In the genomic region with DNA sequence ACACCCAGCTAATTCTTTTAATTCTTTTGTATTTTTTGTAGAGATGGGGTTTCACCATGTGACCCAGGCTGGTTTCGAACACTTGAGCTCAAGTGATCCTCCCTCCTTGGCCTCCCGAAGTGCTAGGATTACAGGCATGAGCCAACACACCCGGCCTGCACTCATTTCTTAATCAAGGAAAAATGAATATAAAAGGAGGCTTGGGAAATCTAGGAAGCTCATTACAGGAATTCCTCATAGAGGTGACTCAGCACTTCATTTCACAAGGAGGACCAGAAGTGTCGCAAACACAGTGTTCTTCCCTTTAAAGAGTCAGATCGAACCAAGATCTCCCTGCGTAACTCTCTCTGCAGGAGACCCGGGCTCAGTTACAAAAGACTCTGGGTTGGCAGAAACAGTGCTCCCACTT, we compare ENCODE assay signal across 10 cellular contexts. TPM values are rescaled to one million over a fixed set of nuclear protein-coding genes. Genes with fewer than 3 reads are reported as not detected.
DNase-seq lines count a peak whose midpoint lies in the region; ATAC-seq and TF ChIP-seq lines count a peak whose summit lies in the region.
"Had no signal": no experiment of that assay in that cellular context is flagged by ENCODE, and none has a peak within 500 bp of the region (broad histone marks: within the 10 kb centered on the region; RNA-seq: fewer than 3 reads in every experiment).

No MANE protein-coding gene starts in this region.

- H3K27me3 Mint-ChIP-seq in activated CD4-positive, alpha-beta T cell treated with anti-CD3 and anti-CD28 coated beads, Interleukin-2, amount 10 ng/mL, durations not matched to agents 7 days and 5 days, result no peaks in the 10 kb centered on the region
- H3K27me3 Mint-ChIP-seq: activated B cell treated with CpG ODN at 0.5 μM for 24 hours had no signal

- intact Hi-C loops in posterior vena cava (cut with DNase I), result no loop called here

- H2AK5ac ChIP-seq in neuronal stem cell (ENCODE audit: low read depth, low read length), result no peak overlapping the region

- H3K9ac ChIP-seq in neuronal stem cell (ENCODE audit: low read depth, low read length, poor library complexity), result no peak overlapping the region

- H2AFZ ChIP-seq in neuronal stem cell (ENCODE audit: low read length), result peak overlapping the region; percentile 53

- no peak overlapping the region for H4K91ac ChIP-seq in neuronal stem cell (ENCODE audit: low read depth, low read length, poor library complexity)

- H3K27ac Mint-ChIP-seq in activated CD4-positive, alpha-beta T cell treated with anti-CD3 and anti-CD28 coated beads, Interleukin-2, amount 10 ng/mL, durations not matched to agents 7 days and 5 days, result no peak overlapping the region
- H3K27ac Mint-ChIP-seq: activated B cell treated with CpG ODN at 0.5 μM for 24 hours had no signal

- peaks cover 4% of the 10 kb centered on the region for H3K9me3 Mint-ChIP-seq in activated CD4-positive, alpha-beta T cell treated with anti-CD3 and anti-CD28 coated beads, Interleukin-2, amount 10 ng/mL, durations not matched to agents 7 days and 5 days

- H3K23ac ChIP-seq in neuronal stem cell (ENCODE audit: low read depth, low read length, poor library complexity), result no peak overlapping the region

- peak; percentile 96 for DNase-seq in BJ (ENCODE audit: low read depth)
- DNase-seq in MV-4-11 (lab: John Stamatoyannopoulos, UW), result peak; percentile 81
- peak; percentile 49 for DNase-seq in epidermal melanocyte (ENCODE audit: insufficient read length, low spot score)
- no peak for DNase-seq in neuronal stem cell (ENCODE audit: low spot score)
- DNase-seq in activated CD4-positive, alpha-beta T cell treated with anti-CD3 and anti-CD28 coated beads, Interleukin-2, amount 10 ng/mL, durations not matched to agents 7 days and 5 days, result no peak
- DNase-seq in WERI-Rb-1, result no peak
- DNase-seq in posterior vena cava (ENCODE audit: low spot score), result no peak
- DNase-seq: activated B cell treated with CpG ODN at 0.5 μM for 24 hours had no signal

- H3K36me3 ChIP-seq in BJ (ENCODE audit: control insufficient read depth, insufficient read depth, low read length) (no peaks in the 10 kb centered on the region), neuronal stem cell (replicated peaks in 1 of 2; ENCODE audit: control insufficient read depth in 2 of 2, insufficient read depth in 2 of 2, low read length in 2 of 2) (no peaks in the 10 kb centered on the region), WERI-Rb-1 (no peaks in the 10 kb centered on the region)

- H3K18ac ChIP-seq in neuronal stem cell (ENCODE audit: low read length), result no peak overlapping the region

- no peaks in the 10 kb centered on the region for H3K36me3 Mint-ChIP-seq in activated CD4-positive, alpha-beta T cell treated with anti-CD3 and anti-CD28 coated beads, Interleukin-2, amount 10 ng/mL, durations not matched to agents 7 days and 5 days (ENCODE audit: low read depth)

- H3K4ac ChIP-seq in neuronal stem cell (ENCODE audit: low read length), result no peak overlapping the region

- H3K27me3 ChIP-seq in BJ (ENCODE audit: control insufficient read depth, insufficient read depth, low read length) (no peaks in the 10 kb centered on the region), neuronal stem cell (ENCODE audit: control insufficient read depth in 3 of 3, insufficient read depth in 3 of 3, low read depth in 1 of 3, low read length in 3 of 3) (no peaks in the 10 kb centered on the region), WERI-Rb-1 (ENCODE audit: insufficient read depth, low read depth, severe bottlenecking) (no peaks in the 10 kb centered on the region)

- POLR2A ChIA-PET in BJ (lab: Charles Lee), result interaction anchor here (0.5 to 1.0 kb wide), 4 partner anchors 29 to 160 kb away, joined by 3 to 6 read pairs (median 4); a partner anchor contains a TSS
- POLR2A ChIA-PET in activated CD4-positive, alpha-beta T cell treated with anti-CD3 and anti-CD28 coated beads, Interleukin-2, amount 10 ng/mL, durations not matched to agents 7 days and 5 days (lab: Charles Lee), result no interaction called here

- CTCF ChIA-PET in BJ (lab: Yijun Ruan, JAX), result interaction anchor here (0.7 to 2.2 kb wide), 3 partner anchors 10 to 159 kb away, joined by 3 to 9 read pairs (median 7); no protein-coding TSS in a partner anchor
- CTCF ChIA-PET in activated CD4-positive, alpha-beta T cell treated with anti-CD3 and anti-CD28 coated beads, Interleukin-2, amount 10 ng/mL, durations not matched to agents 7 days and 5 days (lab: Charles Lee), result interaction anchor here (0.6 to 2.9 kb wide), 9 partner anchors 9 to 67 kb away, joined by 3 to 16 read pairs (median 3); no protein-coding TSS in a partner anchor

- H3K4me3 Mint-ChIP-seq in activated CD4-positive, alpha-beta T cell treated with anti-CD3 and anti-CD28 coated beads, Interleukin-2, amount 10 ng/mL, durations not matched to agents 7 days and 5 days, result no peak overlapping the region
- H3K4me3 Mint-ChIP-seq: activated B cell treated with CpG ODN at 0.5 μM for 24 hours had no signal

- H2BK15ac ChIP-seq in neuronal stem cell (ENCODE audit: low read length), result no peak overlapping the region

- no peak overlapping the region for H2BK120ac ChIP-seq in neuronal stem cell (ENCODE audit: low read depth, low read length)

- no peak overlapping the region for H4K8ac ChIP-seq in neuronal stem cell (ENCODE audit: low read depth, low read length)

- no peak for TF ChIP-seq CTCF in BJ (IDR thresholded peaks at IDR 0.05; ENCODE audit: insufficient read depth, low read depth, low read length)
- TF ChIP-seq CTCF in WERI-Rb-1 (IDR thresholded peaks at IDR 0.05; ENCODE audit: low read depth, low read length), result no peak

- H3K4me2 ChIP-seq in neuronal stem cell (ENCODE audit: insufficient read depth, low read length, poor library complexity, severe bottlenecking), result no peak overlapping the region

- no peaks in the 10 kb centered on the region for H3K4me1 ChIP-seq in neuronal stem cell (ENCODE audit: control insufficient read depth in 2 of 2, insufficient read depth in 1 of 2, low read depth in 1 of 2, low read length in 2 of 2)

- no peak for ATAC-seq in HG03439 (IDR thresholded peaks at IDR 0.05; ENCODE audit: unreplicated experiment)
- ATAC-seq: GM12878 had no signal

- H3K27ac ChIP-seq in neuronal stem cell (replicated peaks; ENCODE audit: low read length) (no peak overlapping the region), WERI-Rb-1 (no peak overlapping the region)

- no peak overlapping the region for H2BK12ac ChIP-seq in neuronal stem cell (ENCODE audit: low read length)

- peaks cover 3% of the 10 kb centered on the region for H3K4me1 Mint-ChIP-seq in activated CD4-positive, alpha-beta T cell treated with anti-CD3 and anti-CD28 coated beads, Interleukin-2, amount 10 ng/mL, durations not matched to agents 7 days and 5 days

- H3K4me3 ChIP-seq in BJ (ENCODE audit: low read depth, low read length) (no peak overlapping the region), neuronal stem cell (ENCODE audit: low read length in 2 of 2) (no peak overlapping the region), WERI-Rb-1 (ENCODE audit: low read depth, low read length) (no peak overlapping the region)
- H3K4me3 ChIP-seq: GM12878 had no signal

- no peaks in the 10 kb centered on the region for H3K79me1 ChIP-seq in neuronal stem cell (ENCODE audit: low read depth, low read length)

- no CpG with 5 or more reads among the region's 7 CpGs for WGBS in neuronal stem cell (ENCODE audit: extremely low coverage in 2 of 2, insufficient read length in 2 of 2, insufficient replicate concordance in 1 of 2), 2 donors

- no peak overlapping the region for H3K14ac ChIP-seq in neuronal stem cell (ENCODE audit: low read length)

- H2BK5ac ChIP-seq in neuronal stem cell (ENCODE audit: low read length), result no peak overlapping the region

- H3K9me3 ChIP-seq in neuronal stem cell (replicated peaks in 1 of 2; ENCODE audit: control insufficient read depth in 2 of 2, insufficient read depth in 1 of 2, low read depth in 1 of 2, low read length in 2 of 2) (peaks cover 2 to 10% of the 10 kb centered on the region in 2 donors), WERI-Rb-1 (ENCODE audit: severe bottlenecking) (no peaks in the 10 kb centered on the region)

RNA-seq across cellular contexts. Expression of a gene that starts 30.3 kb away (rescaled TPM):
- polyA plus RNA-seq in BJ (2011; rRNA removed), result 35.3 and 73.2 TPM in 2 replicates
- 131 and 193 TPM in 2 replicates for polyA minus RNA-seq in BJ (2011; rRNA and poly(A)+ RNA removed)
- 18.9 TPM for polyA plus RNA-seq in neuronal stem cell (2013, experiment 1 of 2)
- polyA plus RNA-seq in neuronal stem cell (2013, experiment 2 of 2), result 19.1 TPM
- total RNA-seq in activated CD4-positive, alpha-beta T cell treated with anti-CD3 and anti-CD28 coated beads, Interleukin-2, amount 10 ng/mL, durations not matched to agents 7 days and 5 days, result 10 to 100 TPM; 60.1 to 61.7 TPM
- total RNA-seq in posterior vena cava, result 100 to 1,000 TPM in 1 of 2 donors, 10 to 100 TPM in 1; 87.1 to 127 TPM

Comparison
In these comparisons a context has a peak if more than half of its experiments do, and no peak if none do; other contexts are left out.
1. DNase-seq: peak in BJ (single experiment), MV-4-11 (single experiment) and epidermal melanocyte (single experiment); none in neuronal stem cell (single experiment), activated CD4-positive, alpha-beta T cell treated with anti-CD3 and anti-CD28 coated beads, Interleukin-2, amount 10 ng/mL, durations not matched to agents 7 days and 5 days (single experiment), WERI-Rb-1 (single experiment) and posterior vena cava (single experiment).